Comparison of ENCODE assay signal across 8 cellular contexts in the genomic region with DNA sequence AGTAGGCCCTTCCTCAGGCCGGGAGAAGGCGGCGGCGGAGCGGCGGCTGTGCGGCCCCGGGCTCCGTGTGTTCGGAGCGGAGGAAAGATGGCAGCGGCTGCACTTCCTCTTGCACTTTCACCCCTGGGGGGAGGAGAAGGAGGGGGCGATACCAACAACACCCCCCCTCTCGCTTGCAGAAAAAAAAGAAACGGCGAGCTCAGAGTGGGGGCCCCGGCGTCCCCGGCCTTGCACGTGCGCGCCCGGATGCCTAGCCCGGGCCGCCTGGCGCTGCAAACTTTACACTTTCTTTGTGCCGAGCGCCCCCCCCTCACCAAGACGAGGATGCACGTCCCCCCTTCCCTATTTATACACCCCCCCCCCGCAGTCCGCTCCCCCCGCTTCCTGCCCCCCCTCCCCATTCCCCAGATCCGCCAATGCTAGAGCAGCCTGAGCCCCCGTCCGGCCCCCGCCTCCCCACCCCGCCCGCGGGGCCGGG. TPM values are rescaled to one million over a fixed set of nuclear protein-coding genes. Genes with fewer than 3 reads are reported as not detected.
DNase-seq lines count a peak whose midpoint lies in the region; ATAC-seq and TF ChIP-seq lines count a peak whose summit lies in the region.

PATZ1 (minus strand) TSS at position 92 of the 478 bp plus-strand sequence. CDS start 744 bp downstream, outside the sequence.

- H3K9ac ChIP-seq in NT2/D1 (ENCODE audit: insufficient read length, low read depth): peak within 1 kb of the TSS; percentile 99

- H3K36me3 ChIP-seq in NT2/D1 (ENCODE audit: insufficient read depth, insufficient read length, low read length) (peaks cover 43% of the 10 kb centered on the region), esophagus squamous epithelium (peaks cover 0 to 17% (median 2%) of the 10 kb centered on the region in 3 donors)

- no peaks in the 10 kb centered on the region for H3K9me3 ChIP-seq in NT2/D1 (ENCODE audit: insufficient read depth, low read length)
- H3K9me3 ChIP-seq in esophagus squamous epithelium: no peaks in the 10 kb centered on the region

- DNase-seq in A172 (ENCODE audit: low spot score) (peak; percentile 13), NT2/D1 (ENCODE audit: low read depth, low spot score) (no peak), activated T-cell treated with anti-CD3 and anti-CD28 coated beads for 48 hours (ENCODE audit: low read depth) (peak; percentile 67), esophagus squamous epithelium (lab: John Stamatoyannopoulos, UW) (peak; percentile 31), myocyte (ENCODE audit: low read depth) (peak; percentile 76)

- peaks cover 18% of the 10 kb centered on the region for H3K36me3 Mint-ChIP-seq in stimulated activated memory B cell treated with anti-CD40 and anti-IgM and Interleukin-4, amounts not matched to agents 10 μg/mL and 1 μg/mL and 100 μg/mL, for 72 hours

- TF ChIP-seq POLR2A in GM18505 (IDR thresholded peaks at IDR 0.05; ENCODE audit: borderline replicate concordance, extremely low read depth, insufficient read depth, insufficient read length) (peak; percentile 62), esophagus squamous epithelium (IDR thresholded peaks at IDR 0.05) (no peak)

- TF ChIP-seq CTCF in esophagus squamous epithelium (IDR thresholded peaks at IDR 0.05): no peak

- ATAC-seq in GM18505 (IDR thresholded peaks at IDR 0.05; ENCODE audit: unreplicated experiment) (peak; percentile 24), HG03442 (IDR thresholded peaks at IDR 0.05; ENCODE audit: unreplicated experiment) (peak; percentile 21)
- ATAC-seq in stimulated activated memory B cell treated with anti-CD40 and anti-IgM and Interleukin-4, amounts not matched to agents 10 μg/mL and 1 μg/mL and 100 μg/mL, for 72 hours: peak; percentile 67

- peak within 1 kb of the TSS; percentile 81 for H3K4me3 Mint-ChIP-seq in stimulated activated memory B cell treated with anti-CD40 and anti-IgM and Interleukin-4, amounts not matched to agents 10 μg/mL and 1 μg/mL and 100 μg/mL, for 72 hours

- H3K27ac ChIP-seq in esophagus squamous epithelium: peak within 1 kb of the TSS; percentile 83 to 97 (median 90)

- peak within 1 kb of the TSS; percentile 90 for H3K4me3 ChIP-seq in NT2/D1 (ENCODE audit: insufficient read length, low read depth)
- H3K4me3 ChIP-seq in esophagus squamous epithelium: peak within 1 kb of the TSS; percentile 48 to 87 (median 72)

- no peaks in the 10 kb centered on the region for H3K27me3 Mint-ChIP-seq in stimulated activated memory B cell treated with anti-CD40 and anti-IgM and Interleukin-4, amounts not matched to agents 10 μg/mL and 1 μg/mL and 100 μg/mL, for 72 hours

- peak within 1 kb of the TSS; percentile 90 for H3K27ac Mint-ChIP-seq in stimulated activated memory B cell treated with anti-CD40 and anti-IgM and Interleukin-4, amounts not matched to agents 10 μg/mL and 1 μg/mL and 100 μg/mL, for 72 hours

- H3K27me3 ChIP-seq in NT2/D1 (ENCODE audit: insufficient read depth, insufficient read length) (no peaks in the 10 kb centered on the region), esophagus squamous epithelium (no peaks in the 10 kb centered on the region)

- WGBS in esophagus squamous epithelium, 2 donors: 2% methylated on average over 9 of the region's 41 CpGs; no CpG with 5 or more reads in 1 of the 2 donors

- peaks cover 48% of the 10 kb centered on the region for H3K4me1 Mint-ChIP-seq in stimulated activated memory B cell treated with anti-CD40 and anti-IgM and Interleukin-4, amounts not matched to agents 10 μg/mL and 1 μg/mL and 100 μg/mL, for 72 hours

- H3K9me3 Mint-ChIP-seq in stimulated activated memory B cell treated with anti-CD40 and anti-IgM and Interleukin-4, amounts not matched to agents 10 μg/mL and 1 μg/mL and 100 μg/mL, for 72 hours: no peaks in the 10 kb centered on the region

- H3K4me1 ChIP-seq in NT2/D1 (ENCODE audit: insufficient read depth, insufficient read length) (peaks cover 17% of the 10 kb centered on the region), esophagus squamous epithelium (peaks cover 36 to 65% (median 46%) of the 10 kb centered on the region in 3 donors)

- intact Hi-C loops in esophagus squamous epithelium (cut with DNase I): no loop called here

RNA-seq across cellular contexts. Expression of gene PATZ1, which starts in this region (rescaled TPM):
- 1.1 and 3.0 TPM in 2 replicates for total RNA-seq in A172 (2014; rRNA removed; shearing (Covaris generic))
- total RNA-seq in esophagus squamous epithelium: 10 to 100 TPM in 2 of 4 donors, 1 to 10 TPM in 2; 2.2 to 13.0 (median 7.2) TPM
- 8.8 and 11.6 TPM in 2 replicates for total RNA-seq in myocyte
- polyA plus RNA-seq in myocyte (2012): 9.9 TPM
